Comparison of ENCODE assay signal across 10 cellular contexts in genomic region chr2:233062447-233062842, GRCh38. TPM values are rescaled to one million over a fixed set of nuclear protein-coding genes. Genes with fewer than 3 reads are reported as not detected.
DNase-seq lines count a peak whose midpoint lies in the region; ATAC-seq and TF ChIP-seq lines count a peak whose summit lies in the region.
"Had no signal": no experiment of that assay in that cellular context is flagged by ENCODE, and none has a peak within 500 bp of the region (broad histone marks: within the 10 kb centered on the region; RNA-seq: fewer than 3 reads in every experiment).

No MANE protein-coding gene starts in this region.

- peaks cover 1% of the 10 kb centered on the region for H3K9me3 Mint-ChIP-seq in activated T-cell treated with anti-CD3 and anti-CD28 coated beads, Interleukin-2, amount 50 U/mL, for 24 hours
- no peaks in the 10 kb centered on the region for H3K9me3 Mint-ChIP-seq in memory B cell

- H3K36me3 Mint-ChIP-seq in activated T-cell treated with anti-CD3 and anti-CD28 coated beads, Interleukin-2, amount 50 U/mL, for 24 hours (ENCODE audit: low read depth), result peaks cover 62% of the 10 kb centered on the region
- peaks cover 21% of the 10 kb centered on the region for H3K36me3 Mint-ChIP-seq in memory B cell

- no peak for TF ChIP-seq CTCF in adrenal gland (IDR thresholded peaks at IDR 0.05)
- TF ChIP-seq CTCF in tibial artery (IDR thresholded peaks at IDR 0.05), result no peak
- no peak for TF ChIP-seq CTCF in brain microvascular endothelial cell (IDR thresholded peaks at IDR 0.05; ENCODE audit: low read depth, low read length, missing control alignments)

- in situ Hi-C loops in brain microvascular endothelial cell (cut with HindIII; ENCODE audit: low pct_ligation_motif_present, low sequenced_read_pairs), result no loop called here

- no peak for TF ChIP-seq POLR2A in adrenal gland (IDR thresholded peaks at IDR 0.05)

- H3K27ac ChIP-seq in adrenal gland (peak overlapping the region in 3 of 5 donors; percentile 37 to 89 (median 74)), tibial artery (no peak overlapping the region), brain microvascular endothelial cell (no peak overlapping the region)

- H3K27me3 Mint-ChIP-seq in activated T-cell treated with anti-CD3 and anti-CD28 coated beads, Interleukin-2, amount 50 U/mL, for 24 hours, result no peaks in the 10 kb centered on the region
- no peaks in the 10 kb centered on the region for H3K27me3 Mint-ChIP-seq in memory B cell

- ATAC-seq in memory B cell (ENCODE audit: low read depth), result no peak

- H3K9me3 ChIP-seq in adrenal gland (replicated peaks in 1 of 3), result no peaks in the 10 kb centered on the region
- no peaks in the 10 kb centered on the region for H3K9me3 ChIP-seq in tibial artery

- peak; percentile 33 for DNase-seq in activated T-cell treated with anti-CD3 and anti-CD28 coated beads, Interleukin-2, amount 50 U/mL, for 24 hours
- no peak for DNase-seq in activated T-cell treated with anti-CD3 and anti-CD28 coated beads, Interleukin-2, amount 50 U/mL, for 48 hours
- DNase-seq in adrenal gland (peak in 1 of 7 donors; percentile 10), memory B cell (ENCODE audit: low spot score in 2 of 2) (no peak), tibial artery (peak in 1 of 2 donors; percentile 60), brain microvascular endothelial cell (no peak), HCEC 1CT (no peak), SKM-1 (lab: John Stamatoyannopoulos, UW; ENCODE audit: unreplicated experiment) (no peak)

- H3K4me3 ChIP-seq in adrenal gland (peak overlapping the region in 1 of 4 donors; percentile 12), tibial artery (peak overlapping the region; percentile 39 to 43), brain microvascular endothelial cell (ENCODE audit: low read depth, low read length) (no peak overlapping the region)

- H3K27ac Mint-ChIP-seq in activated T-cell treated with anti-CD3 and anti-CD28 coated beads, Interleukin-2, amount 50 U/mL, for 24 hours, result peak overlapping the region; percentile 96
- peak overlapping the region; percentile 68 for H3K27ac Mint-ChIP-seq in memory B cell

- H3K27me3 ChIP-seq in adrenal gland (no peaks in the 10 kb centered on the region), tibial artery (no peaks in the 10 kb centered on the region), brain microvascular endothelial cell (replicated peaks) (no peaks in the 10 kb centered on the region)

- intact Hi-C loops in adrenal gland (cut with DNase I), result loop anchor here in 1 of 2 donors (10.0 kb wide), 1 partner anchor 182 kb away; no protein-coding TSS in a partner anchor
- intact Hi-C loops in tibial artery (cut with DNase I; ENCODE audit: low total_unique reads), result no loop called here

- H3K36me3 ChIP-seq in adrenal gland (replicated peaks in 1 of 2) (no peaks in the 10 kb centered on the region), tibial artery (no peaks in the 10 kb centered on the region), brain microvascular endothelial cell (replicated peaks) (no peaks in the 10 kb centered on the region)

- H3K4me1 ChIP-seq in adrenal gland (replicated peaks in 1 of 2) (no peaks in the 10 kb centered on the region), tibial artery (peaks cover 0 to 2% (median 0%) of the 10 kb centered on the region in 4 donors)

- H3K4me1 Mint-ChIP-seq in activated T-cell treated with anti-CD3 and anti-CD28 coated beads, Interleukin-2, amount 50 U/mL, for 24 hours (ENCODE audit: low read depth), result peaks cover 64% of the 10 kb centered on the region
- peaks cover 30% of the 10 kb centered on the region for H3K4me1 Mint-ChIP-seq in memory B cell

- WGBS in adrenal gland, 4 donors, result 58 to 72% (median 68%) methylated on average over 4 of the region's 4 CpGs

- peak overlapping the region; percentile 96 for H3K4me3 Mint-ChIP-seq in activated T-cell treated with anti-CD3 and anti-CD28 coated beads, Interleukin-2, amount 50 U/mL, for 24 hours
- H3K4me3 Mint-ChIP-seq in memory B cell, result peak overlapping the region; percentile 98

RNA-seq across cellular contexts. Expression of gene INPP5D, which starts 2.3 kb away (rescaled TPM):
- total RNA-seq in adrenal gland, result 10 to 100 TPM in 7 of 8 donors, 1 to 10 TPM in 1; 7.1 to 29.4 (median 17.0) TPM
- 10 to 100 TPM in 1 of 3 donors, 1 to 10 TPM in 2; 4.5 to 15.6 (median 5.9) TPM for polyA plus RNA-seq in adrenal gland

RNA-seq across cellular contexts. Expression of gene NEU2, which starts 30.0 kb away (rescaled TPM):
- total RNA-seq in adrenal gland, result not detected
- not detected for polyA plus RNA-seq in adrenal gland
- total RNA-seq: cerebellum had no signal
- polyA plus RNA-seq: AG04450 had no signal

RNA-seq across cellular contexts. Expression of gene NGEF, which starts 49.4 kb away (rescaled TPM):
- total RNA-seq in adrenal gland, result 100 to 1,000 TPM in 1 of 8 donors, 10 to 100 TPM in 7; 32.0 to 258 (median 46.1) TPM
- polyA plus RNA-seq in adrenal gland, result 100 to 1,000 TPM in 1 of 3 donors, 10 to 100 TPM in 2; 10.1 to 467 (median 28.5) TPM

Comparison
In these comparisons a context has a peak if more than half of its experiments do, and no peak if none do; other contexts are left out.
1. H3K27ac ChIP-seq: peak in adrenal gland (3 of 5); none in tibial artery (0 of 2) and brain microvascular endothelial cell (single experiment).